ENCODE assay signal across 10 cellular contexts in the genomic region with DNA sequence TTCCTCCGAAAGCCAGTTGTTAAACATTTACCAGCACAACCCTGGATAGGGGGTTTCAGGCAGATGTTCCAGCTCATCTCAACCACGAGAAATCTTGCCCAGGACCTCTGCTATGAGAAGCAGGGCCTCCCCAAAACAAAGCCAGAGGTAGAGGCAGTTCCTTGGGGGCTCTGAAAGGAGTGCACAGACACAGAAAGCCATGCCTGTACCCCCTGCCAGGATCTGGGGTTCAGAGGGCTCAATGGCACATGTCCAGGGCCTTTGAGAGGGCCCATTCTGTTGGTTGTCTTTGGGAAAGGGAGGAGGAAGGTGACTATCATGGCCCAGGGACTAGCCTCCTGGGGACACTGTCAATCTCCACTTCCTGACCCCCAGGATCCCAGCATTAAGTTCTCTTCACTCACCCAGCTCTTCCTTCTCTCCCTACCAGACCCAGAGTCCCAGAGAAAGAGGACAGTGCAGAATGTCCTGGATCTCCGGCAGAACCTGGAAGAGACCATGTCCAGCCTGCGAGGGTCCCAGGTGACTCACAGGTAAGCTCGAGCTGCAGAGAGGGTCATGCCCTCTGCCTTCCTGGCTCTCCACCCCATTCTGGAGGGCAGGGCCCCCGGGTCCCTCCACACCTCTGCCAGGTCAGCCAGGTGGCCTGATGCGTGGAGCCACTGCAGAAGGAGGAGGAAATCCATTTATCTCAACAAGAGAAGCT.
DNase-seq lines count a peak whose midpoint lies in the region; ATAC-seq and TF ChIP-seq lines count a peak whose summit lies in the region.
"Had no signal": no experiment of that assay in that cellular context is flagged by ENCODE, and none has a peak within 500 bp of the region (broad histone marks: within the 10 kb centered on the region; RNA-seq: fewer than 3 reads in every experiment).

No MANE protein-coding gene starts in this region.

- DNase-seq in PC-9 (peak in 1 of 2 experiments; percentile 13), thoracic aorta (ENCODE audit: low spot score) (no peak), NCI-H1694 (lab: John Stamatoyannopoulos, UW) (no peak), activated gamma-delta T cell (lab: John Stamatoyannopoulos, UW) (no peak)
- DNase-seq in naive thymus-derived CD4-positive, alpha-beta T cell: no peak
- DNase-seq: COR-L47 had no signal

- peak overlapping the region; percentile 63 for H3K4me2 ChIP-seq in PC-9

- ATAC-seq in thoracic aorta (ENCODE audit: insufficient number of reproducible peaks, low FRiP score, low read depth): no peak
- no peak for ATAC-seq in naive thymus-derived CD4-positive, alpha-beta T cell
- ATAC-seq in HG03025 (IDR thresholded peaks at IDR 0.05; ENCODE audit: low FRiP score, unreplicated experiment): no peak
- ATAC-seq: WTC11 had no signal

- peaks cover 0 to 2% (median 0%) of the 10 kb centered on the region in 7 donors for H3K4me1 Mint-ChIP-seq in naive thymus-derived CD4-positive, alpha-beta T cell

- intact Hi-C loops in PC-9 (cut with micrococcal nuclease; ENCODE audit: unreplicated experiment): loop anchor here (1.0 to 10.0 kb wide), 2 partner anchors 27 to 392 kb away; no protein-coding TSS in a partner anchor
- intact Hi-C loops in naive thymus-derived CD4-positive, alpha-beta T cell (cut with micrococcal nuclease): no loop called here

- H3K9me3 ChIP-seq in PC-9 (ENCODE audit: insufficient read depth, low read depth) (no peaks in the 10 kb centered on the region), muscle layer of duodenum (ENCODE audit: control insufficient read depth in 1 of 2, low read length in 2 of 2) (no peaks in the 10 kb centered on the region), thoracic aorta (no peaks in the 10 kb centered on the region)
- H3K9me3 ChIP-seq in naive thymus-derived CD4-positive, alpha-beta T cell (ENCODE audit: control insufficient read depth in 2 of 3, low read length in 3 of 3): no peaks in the 10 kb centered on the region

- H3K27ac Mint-ChIP-seq in naive thymus-derived CD4-positive, alpha-beta T cell: peak overlapping the region in 1 of 9 donors; percentile 59

- no TSS peak for BruUV-seq in PC-9 (replicated peaks; lab: Mats Ljungman, UMichigan)

- H3K27ac ChIP-seq in PC-9 (peak overlapping the region; percentile 92), cingulate gyrus (ENCODE audit: low read depth, low read length) (peak overlapping the region; percentile 99), muscle layer of duodenum (ENCODE audit: low read length) (peak overlapping the region; percentile 93), thoracic aorta (peak overlapping the region; percentile 97 to 98)
- no peak overlapping the region for H3K27ac ChIP-seq in naive thymus-derived CD4-positive, alpha-beta T cell (ENCODE audit: low read depth, low read length)

- POLR2A ChIA-PET in PC-9 (lab: Charles Lee; ENCODE audit: unreplicated experiment): interaction anchor here (0.5 to 0.8 kb wide), 4 partner anchors 27 to 294 kb away, joined by 3 to 14 read pairs (median 6); no protein-coding TSS in a partner anchor
- POLR2A ChIA-PET in naive thymus-derived CD4-positive, alpha-beta T cell (lab: Charles Lee): no interaction called here

- no peaks in the 10 kb centered on the region for H3K9me3 Mint-ChIP-seq in naive thymus-derived CD4-positive, alpha-beta T cell
- H3K9me3 Mint-ChIP-seq: WTC11 had no signal

- no peaks in the 10 kb centered on the region for H4K20me1 ChIP-seq in PC-9 (ENCODE audit: insufficient read depth)

- H3K36me3 ChIP-seq in PC-9 (ENCODE audit: low read depth) (no peaks in the 10 kb centered on the region), muscle layer of duodenum (ENCODE audit: control insufficient read depth in 1 of 2, insufficient read depth in 2 of 2, low read length in 2 of 2) (peaks cover 0 to 9% of the 10 kb centered on the region in 2 donors), thoracic aorta (no peaks in the 10 kb centered on the region)
- H3K36me3 ChIP-seq in naive thymus-derived CD4-positive, alpha-beta T cell (ENCODE audit: control insufficient read depth in 2 of 3, insufficient read depth in 3 of 3, low read length in 3 of 3): no peaks in the 10 kb centered on the region

- no peaks in the 10 kb centered on the region for H3K79me2 ChIP-seq in PC-9 (ENCODE audit: low read depth)

- H3K27me3 ChIP-seq in PC-9 (ENCODE audit: insufficient read depth, low read depth) (no peaks in the 10 kb centered on the region), muscle layer of duodenum (ENCODE audit: low read depth, low read length) (no peaks in the 10 kb centered on the region), thoracic aorta (replicated peaks; ENCODE audit: insufficient read depth) (no peaks in the 10 kb centered on the region)
- peaks cover 0 to 2% of the 10 kb centered on the region in 2 donors for H3K27me3 ChIP-seq in naive thymus-derived CD4-positive, alpha-beta T cell (ENCODE audit: control insufficient read depth in 2 of 2, insufficient read depth in 2 of 2, low read length in 2 of 2)

- H3K4me3 Mint-ChIP-seq in naive thymus-derived CD4-positive, alpha-beta T cell: no peak overlapping the region
- H3K4me3 Mint-ChIP-seq: WTC11 had no signal

- no peaks in the 10 kb centered on the region for H3K36me3 Mint-ChIP-seq in naive thymus-derived CD4-positive, alpha-beta T cell
- H3K36me3 Mint-ChIP-seq: WTC11 had no signal

- CTCF ChIA-PET in PC-9 (lab: Charles Lee): interaction anchor here (0.6 to 1.3 kb wide), 3 partner anchors 25 to 182 kb away, joined by 3 to 10 read pairs (median 4); no protein-coding TSS in a partner anchor
- CTCF ChIA-PET in naive thymus-derived CD4-positive, alpha-beta T cell (lab: Charles Lee): interaction anchor here (0.5 kb wide), 1 partner anchor 8 kb away, joined by 3 read pairs; no protein-coding TSS in a partner anchor

- no peaks in the 10 kb centered on the region for H3K27me3 Mint-ChIP-seq in naive thymus-derived CD4-positive, alpha-beta T cell

- H3K4me3 ChIP-seq in PC-9 (peak overlapping the region; percentile 1; the same call in 1 of the 2 replicates), muscle layer of duodenum (ENCODE audit: low read depth in 1 of 2, low read length in 2 of 2) (no peak overlapping the region), thoracic aorta (no peak overlapping the region)
- H3K4me3 ChIP-seq in naive thymus-derived CD4-positive, alpha-beta T cell (ENCODE audit: low read length): no peak overlapping the region

- H3F3A ChIP-seq in PC-9 (ENCODE audit: insufficient read depth, low read depth): peaks cover 35% of the 10 kb centered on the region

- TF ChIP-seq CTCF in PC-9 (conservative IDR thresholded peaks at IDR 0.05) (no peak), thoracic aorta (IDR thresholded peaks at IDR 0.05) (no peak)

- H3K4me1 ChIP-seq in PC-9 (replicated peaks; ENCODE audit: insufficient read depth) (peaks cover 41% of the 10 kb centered on the region), muscle layer of duodenum (ENCODE audit: control insufficient read depth in 1 of 2, insufficient read depth in 2 of 2, low read length in 2 of 2) (peaks cover 29 to 76% of the 10 kb centered on the region in 2 donors), thoracic aorta (ENCODE audit: control insufficient read depth in 1 of 2, low read depth in 2 of 2) (peaks cover 60 to 94% of the 10 kb centered on the region in 2 donors)
- no peaks in the 10 kb centered on the region for H3K4me1 ChIP-seq in naive thymus-derived CD4-positive, alpha-beta T cell (ENCODE audit: control insufficient read depth in 2 of 2, insufficient read depth in 2 of 2, low read length in 2 of 2)

- no peak overlapping the region for H2AFZ ChIP-seq in PC-9

- H3K9me2 ChIP-seq in PC-9 (ENCODE audit: insufficient read depth): no peaks in the 10 kb centered on the region
